14 cellular contexts compared by ENCODE assay signal in the genomic region with DNA sequence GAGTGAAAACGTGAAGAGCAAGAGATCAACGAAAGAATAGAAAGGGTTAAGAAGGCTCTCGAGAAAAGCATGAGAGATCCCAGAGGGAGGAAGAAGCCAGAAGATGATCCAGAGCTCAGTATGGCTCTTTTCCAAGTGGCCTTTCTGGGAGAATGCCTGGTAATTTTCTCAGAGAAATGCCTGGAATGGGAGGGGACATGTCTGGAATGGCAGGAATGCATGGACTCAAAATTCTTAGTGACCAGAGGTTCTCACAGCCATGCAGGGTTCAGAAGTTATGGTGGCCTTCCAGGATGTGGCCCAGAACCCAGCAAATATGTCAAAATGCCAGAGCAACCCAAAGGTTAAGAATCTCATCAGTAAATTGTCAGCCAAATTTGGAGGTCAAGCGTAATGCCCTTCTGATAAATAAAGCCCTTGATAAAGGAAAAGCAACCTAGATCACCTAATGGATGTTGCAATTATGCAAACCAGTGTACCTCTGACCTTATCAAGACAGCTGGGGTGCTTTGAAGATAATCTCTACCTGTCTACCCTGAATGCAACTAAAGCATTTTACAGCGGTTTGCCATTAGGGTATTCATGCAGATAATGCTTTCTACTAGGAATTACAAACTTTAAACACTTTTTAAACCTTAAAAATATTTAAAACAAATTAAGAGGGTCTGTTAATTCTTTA. TPM values are rescaled to one million over a fixed set of nuclear protein-coding genes. Genes with fewer than 3 reads are reported as not detected.
A peak's percentile ranks its signal among the peaks of the same experiment; 100 is the strongest.
DNase-seq lines count a peak whose midpoint lies in the region; ATAC-seq and TF ChIP-seq lines count a peak whose summit lies in the region.
"Had no signal": no experiment of that assay in that cellular context is flagged by ENCODE, and none has a peak within 500 bp of the region (broad histone marks: within the 10 kb centered on the region; RNA-seq: fewer than 3 reads in every experiment).

No MANE protein-coding gene starts in this region.

- H3K27ac ChIP-seq in endodermal cell (ENCODE audit: low read depth, low read length) (no peak overlapping the region), neuronal stem cell (replicated peaks; ENCODE audit: low read length) (peak overlapping the region; percentile 16), ascending aorta (no peak overlapping the region)
- H3K27ac ChIP-seq: hepatocyte had no signal

- H3K18ac ChIP-seq in neuronal stem cell (ENCODE audit: low read length): no peak overlapping the region

- no peak overlapping the region for H3K14ac ChIP-seq in neuronal stem cell (ENCODE audit: low read length)

- H3K36me3 Mint-ChIP-seq in endodermal cell (ENCODE audit: low read depth): no peaks in the 10 kb centered on the region

- H2BK12ac ChIP-seq in neuronal stem cell (ENCODE audit: low read length): no peak overlapping the region

- H3K9me3 Mint-ChIP-seq in endodermal cell: no peaks in the 10 kb centered on the region
- H3K9me3 Mint-ChIP-seq: stimulated activated naive CD8-positive, alpha-beta T cell treated with anti-CD3 and anti-CD28 coated beads, Interleukin-15, Interleukin-2, amounts not matched to agents 100 ng/mL and 50 ng/mL, for 24 hours had no signal

- no peak overlapping the region for H3K23ac ChIP-seq in neuronal stem cell (ENCODE audit: low read depth, low read length, poor library complexity)

- H3K9me3 ChIP-seq in NT2/D1 (ENCODE audit: insufficient read depth, low read length) (peaks cover 6% of the 10 kb centered on the region; the same call in 1 of the 2 replicates), endodermal cell (ENCODE audit: control insufficient read depth, low read length) (peaks cover 5% of the 10 kb centered on the region), neuronal stem cell (replicated peaks in 1 of 2; ENCODE audit: control insufficient read depth in 2 of 2, insufficient read depth in 1 of 2, low read depth in 1 of 2, low read length in 2 of 2) (no peaks in the 10 kb centered on the region), ascending aorta (no peaks in the 10 kb centered on the region)

- H3K4me3 Mint-ChIP-seq in endodermal cell: no peak overlapping the region
- H3K4me3 Mint-ChIP-seq: stimulated activated naive CD8-positive, alpha-beta T cell treated with anti-CD3 and anti-CD28 coated beads, Interleukin-15, Interleukin-2, amounts not matched to agents 100 ng/mL and 50 ng/mL, for 24 hours had no signal

- no peaks in the 10 kb centered on the region for H3K79me1 ChIP-seq in neuronal stem cell (ENCODE audit: low read depth, low read length)

- no peaks in the 10 kb centered on the region for H3K27me3 Mint-ChIP-seq in endodermal cell (ENCODE audit: insufficient read depth)

- H3K27me3 ChIP-seq in NT2/D1 (ENCODE audit: insufficient read depth, insufficient read length) (no peaks in the 10 kb centered on the region), endodermal cell (ENCODE audit: control insufficient read depth, insufficient read depth, low read length, poor library complexity, severe bottlenecking) (no peaks in the 10 kb centered on the region), neuronal stem cell (ENCODE audit: control insufficient read depth in 3 of 3, insufficient read depth in 3 of 3, low read depth in 1 of 3, low read length in 3 of 3) (no peaks in the 10 kb centered on the region), ascending aorta (no peaks in the 10 kb centered on the region)
- H3K27me3 ChIP-seq: hepatocyte had no signal

- ATAC-seq in left ventricle myocardium superior: no peak

- no peak overlapping the region for H2AK5ac ChIP-seq in neuronal stem cell (ENCODE audit: low read depth, low read length)

- H4K8ac ChIP-seq in neuronal stem cell (ENCODE audit: low read depth, low read length): no peak overlapping the region

- intact Hi-C loops in left ventricle myocardium superior (cut with micrococcal nuclease): no loop called here
- intact Hi-C loops in ascending aorta (cut with DNase I): no loop called here

- no peak overlapping the region for H2BK120ac ChIP-seq in neuronal stem cell (ENCODE audit: low read depth, low read length)

- no peak overlapping the region for H3K4ac ChIP-seq in neuronal stem cell (ENCODE audit: low read length)

- WGBS in endodermal cell (ENCODE audit: insufficient coverage in 1 of 2, insufficient read length in 1 of 2), 2 experiments: 85 to 86% methylated on average over 5 of the region's 5 CpGs
- 100% methylated on average over 2 of the region's 5 CpGs; no CpG with 5 or more reads in 1 of the 2 donors for WGBS in neuronal stem cell (ENCODE audit: extremely low coverage in 2 of 2, insufficient read length in 2 of 2, insufficient replicate concordance in 1 of 2), 2 donors

- H3K9ac ChIP-seq in NT2/D1 (ENCODE audit: insufficient read length, low read depth) (no peak overlapping the region), endodermal cell (ENCODE audit: extremely low read depth, low read length, poor library complexity, severe bottlenecking) (no peak overlapping the region), neuronal stem cell (ENCODE audit: low read depth, low read length, poor library complexity) (no peak overlapping the region)

- H3K4me3 ChIP-seq in NT2/D1 (ENCODE audit: insufficient read length, low read depth) (no peak overlapping the region), endodermal cell (ENCODE audit: low read length) (no peak overlapping the region), neuronal stem cell (ENCODE audit: low read length in 2 of 2) (no peak overlapping the region), ascending aorta (no peak overlapping the region)
- H3K4me3 ChIP-seq: hepatocyte had no signal

- TF ChIP-seq CTCF in endodermal cell (conservative IDR thresholded peaks at IDR 0.05): no peak
- no peak for TF ChIP-seq CTCF in ascending aorta (IDR thresholded peaks at IDR 0.05)

- H3K4me2 ChIP-seq in neuronal stem cell (ENCODE audit: insufficient read depth, low read length, poor library complexity, severe bottlenecking): no peak overlapping the region
- H3K4me2 ChIP-seq: hepatocyte had no signal

- no peak overlapping the region for H2BK5ac ChIP-seq in neuronal stem cell (ENCODE audit: low read length)

- H3K4me1 ChIP-seq in NT2/D1 (ENCODE audit: insufficient read depth, insufficient read length) (no peaks in the 10 kb centered on the region), endodermal cell (ENCODE audit: control insufficient read depth, insufficient read depth, low read length) (peaks cover 4% of the 10 kb centered on the region), neuronal stem cell (ENCODE audit: control insufficient read depth in 2 of 2, insufficient read depth in 1 of 2, low read depth in 1 of 2, low read length in 2 of 2) (peaks cover 0 to 2% of the 10 kb centered on the region in 2 donors), ascending aorta (no peaks in the 10 kb centered on the region)

- H2AFZ ChIP-seq in neuronal stem cell (ENCODE audit: low read length): no peak overlapping the region
- H2AFZ ChIP-seq: hepatocyte had no signal

- peaks cover 2% of the 10 kb centered on the region for H3K4me1 Mint-ChIP-seq in endodermal cell

- H4K91ac ChIP-seq in neuronal stem cell (ENCODE audit: low read depth, low read length, poor library complexity): no peak overlapping the region

- H2BK15ac ChIP-seq in neuronal stem cell (ENCODE audit: low read length): no peak overlapping the region

- H3K36me3 ChIP-seq in NT2/D1 (ENCODE audit: insufficient read depth, insufficient read length, low read length): no peaks in the 10 kb centered on the region
- H3K36me3 ChIP-seq in endodermal cell (ENCODE audit: control insufficient read depth, insufficient read depth, low read length): no peaks in the 10 kb centered on the region
- no peaks in the 10 kb centered on the region for H3K36me3 ChIP-seq in neuronal stem cell (replicated peaks in 1 of 2; ENCODE audit: control insufficient read depth in 2 of 2, insufficient read depth in 2 of 2, low read length in 2 of 2)
- H3K36me3 ChIP-seq in ascending aorta: no peaks in the 10 kb centered on the region

- peak; percentile 69 for DNase-seq in ELR (ENCODE audit: low read depth)
- DNase-seq in NT2/D1 (ENCODE audit: low read depth, low spot score): peak; percentile 46
- DNase-seq in endodermal cell: peak; percentile 73
- peak; percentile 5 for DNase-seq in neuronal stem cell (ENCODE audit: low spot score)
- DNase-seq in ureter (ENCODE audit: low spot score): no peak
- no peak for DNase-seq in left ventricle myocardium superior
- no peak for DNase-seq in ascending aorta (ENCODE audit: low spot score in 2 of 2)
- DNase-seq in Ammon's horn (ENCODE audit: low spot score): no peak
- DNase-seq: aorta, GF-D8, NCI-H1930 had no signal

- H3K27ac Mint-ChIP-seq in endodermal cell: no peak overlapping the region
- H3K27ac Mint-ChIP-seq: stimulated activated naive CD8-positive, alpha-beta T cell treated with anti-CD3 and anti-CD28 coated beads, Interleukin-15, Interleukin-2, amounts not matched to agents 100 ng/mL and 50 ng/mL, for 24 hours had no signal

RNA-seq across cellular contexts. Expression of a gene that starts 53.1 kb away (rescaled TPM):
- total RNA-seq in endodermal cell (not detected), ureter (not detected), left ventricle myocardium superior (not detected), ascending aorta (not detected)
- polyA plus RNA-seq in endodermal cell (2013, experiment 1 of 2): not detected
- polyA plus RNA-seq in endodermal cell (2013, experiment 2 of 2): not detected
- not detected for polyA plus RNA-seq in neuronal stem cell (2013, experiment 1 of 2)
- not detected for polyA plus RNA-seq in neuronal stem cell (2013, experiment 2 of 2)
- total RNA-seq: aorta, hepatocyte had no signal
- polyA plus RNA-seq: aorta, hepatocyte, neural cell had no signal

RNA-seq across cellular contexts. Expression of a gene that starts 56.7 kb away (rescaled TPM):
- total RNA-seq in endodermal cell: 10 to 100 TPM; 10.2 to 12.9 TPM
- 11.8 TPM for polyA plus RNA-seq in endodermal cell (2013, experiment 1 of 2)
- 13.5 TPM for polyA plus RNA-seq in endodermal cell (2013, experiment 2 of 2)
- polyA plus RNA-seq in neuronal stem cell (2013, experiment 1 of 2): 5.3 TPM
- polyA plus RNA-seq in neuronal stem cell (2013, experiment 2 of 2): 5.4 TPM
- total RNA-seq in ureter: 24.1 TPM
- 5.0 TPM for total RNA-seq in left ventricle myocardium superior
- 9.6 TPM for total RNA-seq in ascending aorta

Comparison
In these comparisons a context has a peak if more than half of its experiments do, and no peak if none do; other contexts are left out.
1. DNase-seq: peak in ELR (single experiment), NT2/D1 (single experiment), endodermal cell (single experiment) and neuronal stem cell (single experiment); none in ureter (single experiment), left ventricle myocardium superior (single experiment), ascending aorta (0 of 2) and Ammon's horn (single experiment).